20 cellular contexts compared by ENCODE assay signal in genomic region chr10:44779511-44779910, GRCh38.
"Had no signal": no experiment of that assay in that cellular context is flagged by ENCODE, and none has a peak within 500 bp of the region (broad histone marks: within the 10 kb centered on the region; RNA-seq: fewer than 3 reads in every experiment).

No MANE protein-coding gene starts in this region.

- H3K36me3 ChIP-seq: esophagus squamous epithelium, pancreas, right lobe of liver, stomach, tibial artery had no signal

- H3K27ac ChIP-seq: coronary artery, esophagus squamous epithelium, pancreas, right lobe of liver, stomach, tibial artery had no signal

- H3K4me1 ChIP-seq: esophagus squamous epithelium, right lobe of liver had no signal

- ATAC-seq: naive thymus-derived CD4-positive, alpha-beta T cell; pancreas; right lobe of liver; stimulated activated effector memory CD8-positive, alpha-beta T cell treated with anti-CD3 and anti-CD28 coated beads, Interleukin-12 subunit alpha, Interleukin-12 subunit beta, amount 100 ng/mL, for 72 hours had no signal

- H3K4me3 ChIP-seq: coronary artery, esophagus squamous epithelium, lung, pancreas, right lobe of liver, smooth muscle cell, stomach, tibial artery had no signal

- H3K27me3 ChIP-seq: esophagus squamous epithelium, pancreas, right lobe of liver, stomach, tibial artery had no signal

- DNase-seq: dermis blood vessel endothelial cell; effector memory CD4-positive, alpha-beta T cell; esophagus squamous epithelium; foreskin melanocyte; immature natural killer cell; mesenchymal stem cell; naive thymus-derived CD4-positive, alpha-beta T cell; occipital lobe; pancreas; right lobe of liver; stimulated activated CD4-positive, alpha-beta T cell treated with anti-CD3 and anti-CD28 coated beads, Interleukin-12 subunit alpha, Interleukin-12 subunit beta, amount 100 ng/mL, for 4 hours; stimulated activated CD4-positive, alpha-beta T cell treated with anti-CD3 and anti-CD28 coated beads, Interleukin-1b, Interleukin-23, amount 100 ng/mL, for 48 hours; stimulated activated CD4-positive, alpha-beta T cell treated with anti-CD3 and anti-CD28 coated beads, Interleukin-4, amount 100 ng/mL, for 1 hour; stimulated activated naive CD4-positive, alpha-beta T cell treated with Interleukin-2 at 50 U/mL for 16 hours; stomach; tibial artery had no signal

- H3K9me3 ChIP-seq: esophagus squamous epithelium, pancreas, right lobe of liver, stomach, tibial artery had no signal
